ENCODE assay signal across 15 cellular contexts in the genomic region with DNA sequence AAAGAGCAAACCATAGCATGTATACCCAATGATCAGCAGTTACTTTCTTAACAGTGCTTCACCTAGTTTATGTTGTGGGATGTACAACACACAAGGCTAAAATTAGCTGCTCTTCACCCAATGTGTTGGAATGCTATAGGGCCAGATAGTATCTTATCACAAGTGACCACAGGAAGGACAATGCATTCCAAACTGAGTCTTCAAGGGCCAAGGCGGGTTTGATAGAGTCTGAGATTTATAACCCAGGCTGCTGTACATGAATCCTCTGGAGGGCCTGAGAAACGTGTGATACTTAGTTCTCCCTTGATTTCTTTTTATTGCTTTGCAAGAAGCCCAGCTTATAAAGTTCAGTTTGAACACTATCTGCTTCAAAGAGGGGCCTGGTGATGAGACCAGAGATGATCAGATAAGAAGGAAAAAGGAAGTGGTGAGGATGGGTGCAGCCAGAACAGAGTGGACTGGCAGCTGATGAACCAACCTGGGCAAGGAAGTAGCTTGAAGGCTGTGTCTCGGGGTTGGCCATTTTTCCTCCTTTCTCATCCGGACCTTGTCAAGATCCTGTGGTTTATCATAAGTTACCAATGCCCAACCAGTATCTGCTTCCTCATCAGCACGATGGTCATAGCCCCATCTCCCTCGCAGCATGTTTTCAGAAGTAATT.
DNase-seq lines count a peak whose midpoint lies in the region; ATAC-seq, FAIRE-seq and TF ChIP-seq lines count a peak whose summit lies in the region.
"Had no signal": no experiment of that assay in that cellular context is flagged by ENCODE, and none has a peak within 500 bp of the region (broad histone marks: within the 10 kb centered on the region; RNA-seq: fewer than 3 reads in every experiment).

No MANE protein-coding gene starts in this region.

- FAIRE-seq in urothelium cell line (lab: Jason Lieb, UNC), result no peak

- DNase-seq in Caki2 (ENCODE audit: low read depth) (peak; percentile 39), NOMO-1 treated with DMSO at 0.1 percent for 48 hours (lab: John Stamatoyannopoulos, UW; ENCODE audit: unreplicated experiment) (peak; percentile 39), fibroblast of peridontal ligament (ENCODE audit: extremely low read depth) (peak; percentile 3), psoas muscle (no peak), T-helper 17 cell (no peak), nephron progenitor cell (no peak), urothelium cell line (ENCODE audit: low spot score) (no peak), COLO829 (ENCODE audit: low spot score) (no peak)
- DNase-seq: activated CD4-positive, alpha-beta T cell treated with anti-CD3 and anti-CD28 coated beads, Interleukin-2, amount 50 U/mL, for 4 hours; central memory CD4-positive, alpha-beta T cell; DMS79 treated with DMSO at 0.1 percent for 48 hours; NCI-H1694 treated with DMSO at 0.1 percent for 48 hours; NK-92 treated with Interleukin-12 subunit alpha and Interleukin-12 subunit beta, amount 100 ng/mL, for 24 hours had no signal

- no peaks in the 10 kb centered on the region for H3K9me3 Mint-ChIP-seq in nephron progenitor cell
- H3K9me3 Mint-ChIP-seq: neural crest cell had no signal

- H3K27me3 ChIP-seq in psoas muscle (ENCODE audit: insufficient read depth in 3 of 3, low read length in 2 of 3), result no peaks in the 10 kb centered on the region

- H3K27me3 Mint-ChIP-seq in T-helper 17 cell (no peaks in the 10 kb centered on the region), nephron progenitor cell (ENCODE audit: low read depth, poor library complexity) (peaks cover 6% of the 10 kb centered on the region)

- H3K4me3 ChIP-seq in psoas muscle, result no peak overlapping the region

- H3K4me1 ChIP-seq in psoas muscle, result peaks cover 8% of the 10 kb centered on the region

- TF ChIP-seq CTCF in psoas muscle (IDR thresholded peaks at IDR 0.05) (no peak), nephron progenitor cell (IDR thresholded peaks at IDR 0.05) (no peak)

- H3K9me3 ChIP-seq in psoas muscle, result no peaks in the 10 kb centered on the region
- no peaks in the 10 kb centered on the region for H3K9me3 ChIP-seq in T-helper 17 cell (ENCODE audit: control insufficient read depth, low read length, poor library complexity, severe bottlenecking)

- H3K4me3 Mint-ChIP-seq in T-helper 17 cell (no peak overlapping the region), nephron progenitor cell (no peak overlapping the region)
- H3K4me3 Mint-ChIP-seq: neural crest cell had no signal

- intact Hi-C loops in psoas muscle (cut with DNase I), result no loop called here

- 87 to 93% (median 92%) methylated on average over 6 of the region's 6 CpGs for WGBS in psoas muscle, 3 donors

- H3K27ac Mint-ChIP-seq in T-helper 17 cell (no peak overlapping the region), nephron progenitor cell (no peak overlapping the region)

- H3K36me3 ChIP-seq in psoas muscle (ENCODE audit: insufficient read depth in 1 of 2, low read depth in 1 of 2), result no peaks in the 10 kb centered on the region

- in situ Hi-C loops in Caki2 (cut with HindIII; ENCODE audit: low pct_unique_long_range_greater_than_20kb, low sequenced_read_pairs), result no loop called here

- H3K4me1 Mint-ChIP-seq in T-helper 17 cell (no peaks in the 10 kb centered on the region), nephron progenitor cell (peaks cover 27% of the 10 kb centered on the region)
- H3K4me1 Mint-ChIP-seq: neural crest cell had no signal

- ATAC-seq in psoas muscle (no peak), T-helper 17 cell (no peak)
- ATAC-seq: esophagus mucosa had no signal

- H3K36me3 Mint-ChIP-seq in T-helper 17 cell (ENCODE audit: low read depth), result no peaks in the 10 kb centered on the region
- H3K36me3 Mint-ChIP-seq in nephron progenitor cell (ENCODE audit: low read depth), result no peaks in the 10 kb centered on the region

- H3K27ac ChIP-seq in psoas muscle, result peak overlapping the region; percentile 58

Comparison
In these comparisons a context has a peak if more than half of its experiments do, and no peak if none do; other contexts are left out.
1. DNase-seq: peak in Caki2 (single experiment), NOMO-1 treated with DMSO at 0.1 percent for 48 hours (single experiment) and fibroblast of peridontal ligament (single experiment); none in psoas muscle (0 of 2), T-helper 17 cell (0 of 3), nephron progenitor cell (single experiment), urothelium cell line (single experiment) and COLO829 (single experiment).